Comparison of ENCODE assay signal across 7 cellular contexts in the genomic region with DNA sequence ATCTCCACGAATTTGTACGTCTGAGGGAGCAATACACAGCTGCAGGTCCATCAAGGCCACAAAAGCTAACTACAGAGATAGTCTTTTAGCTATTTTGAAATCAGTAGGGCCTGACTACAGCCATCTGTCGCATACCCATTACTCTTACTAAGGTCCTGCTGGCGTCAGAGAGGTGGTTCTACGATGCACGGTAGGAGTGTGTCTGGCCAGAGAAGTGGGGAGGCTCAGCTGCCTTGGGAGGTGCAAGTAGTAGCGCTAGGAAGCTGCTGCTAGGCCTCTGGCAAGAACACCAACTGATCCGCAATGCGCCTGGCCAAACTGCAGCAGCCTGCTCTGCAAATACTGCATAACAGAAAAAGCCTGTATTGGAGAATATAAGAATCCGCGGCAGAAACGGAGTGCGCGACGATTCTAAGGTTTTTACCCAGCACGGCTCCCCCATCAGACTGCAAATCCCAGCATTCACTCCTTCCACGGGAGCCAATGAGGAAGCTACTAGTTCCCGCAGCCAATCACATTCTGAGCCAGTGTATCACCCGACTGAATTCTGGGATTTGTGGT. TPM values are rescaled to one million over a fixed set of nuclear protein-coding genes. Genes with fewer than 3 reads are reported as not detected.
DNase-seq lines count a peak whose midpoint lies in the region; ATAC-seq, FAIRE-seq and TF ChIP-seq lines count a peak whose summit lies in the region.

No MANE protein-coding gene starts in this region.

- H3K9ac ChIP-seq in GM12878 (ENCODE audit: control insufficient read depth, insufficient read depth, low read length), result peak overlapping the region; percentile 91

- H3K27ac ChIP-seq in GM12878 (ENCODE audit: control insufficient read depth, insufficient read depth) (peak overlapping the region; percentile 96), sigmoid colon (peak overlapping the region; percentile 90 to 99 (median 99))

- CTCF ChIA-PET in GM12878 (lab: Yijun Ruan, JAX), result interaction anchor here (0.9 to 3.7 kb wide), 7 partner anchors 11 to 674 kb away, joined by 3 to 14 read pairs (median 5); no protein-coding TSS in a partner anchor

- SMC1A ChIA-PET in GM12878 (lab: Charles Lee; ENCODE audit: uncharacterized antibody, unreplicated experiment), result interaction anchor here (1.0 to 1.9 kb wide), 8 partner anchors 9 to 107 kb away, joined by 3 to 12 read pairs (median 4); no protein-coding TSS in a partner anchor

- peak; percentile 98 for DNase-seq in NCI-H146 (lab: John Stamatoyannopoulos, UW)
- DNase-seq in T1000 (lab: John Stamatoyannopoulos, UW), result peak; percentile 95
- DNase-seq in GM12878 (ENCODE audit: low read depth, low spot score), result no peak
- peak; percentile 99 for DNase-seq in iPS DF 4.7 (ENCODE audit: extremely low read depth, low spot score)
- peak; percentile 97 for DNase-seq in sigmoid colon

- H3K36me3 ChIP-seq in GM12878 (ENCODE audit: control insufficient read depth in 2 of 2, insufficient read depth in 2 of 2, low read length in 1 of 2) (no peaks in the 10 kb centered on the region), sigmoid colon (no peaks in the 10 kb centered on the region)

- in situ Hi-C loops in GM12878 (cut with MboI), result no loop called here

- WGBS in GM12878 (ENCODE audit: insufficient coverage, insufficient replicate concordance, low lambda C conversion rate, missing lambda C conversion rate), result 14% methylated on average over 19 of the region's 19 CpGs
- WGBS in sigmoid colon, 2 donors, result 2 to 4% methylated on average over 19 of the region's 19 CpGs

- peaks cover 10% of the 10 kb centered on the region for H3K4me1 ChIP-seq in GM12878 (ENCODE audit: control insufficient read depth, insufficient read depth, low read length)
- peaks cover 0 to 42% (median 38%) of the 10 kb centered on the region in 4 donors for H3K4me1 ChIP-seq in sigmoid colon

- TSS peak; percentile 93 for BruUV-seq in GM12878 (replicated peaks; lab: Mats Ljungman, UMichigan)

- H3K4me3 ChIP-seq in GM12878 (peak overlapping the region; percentile 49), sigmoid colon (peak overlapping the region; percentile 33 to 95 (median 80))

- peak; percentile 38 for TF ChIP-seq POLR2A in GM15510 (IDR thresholded peaks at IDR 0.05; ENCODE audit: borderline replicate concordance, extremely low read depth, insufficient read length)
- no peak for TF ChIP-seq POLR2A in GM12878 (IDR thresholded peaks at IDR 0.05; ENCODE audit: low read depth, low read length)
- peak; percentile 3 to 33 for TF ChIP-seq POLR2A in sigmoid colon (IDR thresholded peaks at IDR 0.05)

- ATAC-seq in HG02763 (IDR thresholded peaks at IDR 0.05; ENCODE audit: unreplicated experiment), result peak; percentile 79
- peak; percentile 87 for ATAC-seq in GM12878

- RAD21 ChIA-PET in GM12878 (lab: Charles Lee; ENCODE audit: unreplicated experiment), result interaction anchor here (0.6 to 1.8 kb wide), 9 partner anchors 8 to 1181 kb away, joined by 3 to 16 read pairs (median 4); no protein-coding TSS in a partner anchor

- peaks cover 43% of the 10 kb centered on the region for H3K79me2 ChIP-seq in GM12878 (ENCODE audit: control insufficient read depth, insufficient read depth, low read length)

- TF ChIP-seq CTCF in GM12878 (IDR thresholded peaks at IDR 0.05 in 2 of 3, conservative IDR thresholded peaks at IDR 0.05 in 1 of 3; ENCODE audit: control insufficient read depth in 2 of 3, extremely low read depth in 1 of 3, insufficient read depth in 1 of 3, low read depth in 3 of 3, low read length in 3 of 3) (no peak), sigmoid colon (IDR thresholded peaks at IDR 0.05) (no peak)

- no peak for TF ChIP-seq RAD21 in GM12878 (IDR thresholded peaks at IDR 0.05; ENCODE audit: insufficient read depth, low read depth, low read length)

- intact Hi-C loops in GM12878 (cut with micrococcal nuclease; ENCODE audit: unreplicated experiment) (loop anchor here (2.0 to 5.0 kb wide), 2 partner anchors 106 to 430 kb away; no protein-coding TSS in a partner anchor), sigmoid colon (cut with DNase I) (loop anchor here (10.0 kb wide), 2 partner anchors 386 to 1536 kb away; a partner anchor contains a TSS)

- POLR2A ChIA-PET in GM12878 (lab: Charles Lee), result interaction anchor here (0.5 to 2.6 kb wide), 11 partner anchors 9 to 1541 kb away, joined by 3 to 12 read pairs (median 3); no protein-coding TSS in a partner anchor

- FAIRE-seq in GM12878 (lab: Jason Lieb, UNC), result peak; percentile 98

- no peaks in the 10 kb centered on the region for H4K20me1 ChIP-seq in GM12878 (ENCODE audit: control insufficient read depth, insufficient read depth)

- peak overlapping the region; percentile 83 for H3K4me2 ChIP-seq in GM12878 (ENCODE audit: control insufficient read depth, insufficient read depth)

- H3K27me3 ChIP-seq in GM12878 (replicated peaks in 1 of 2; ENCODE audit: control insufficient read depth in 2 of 2, insufficient read depth in 2 of 2, low read length in 1 of 2) (no peaks in the 10 kb centered on the region), sigmoid colon (no peaks in the 10 kb centered on the region)

- TF ChIP-seq EP300 in GM12878 (IDR thresholded peaks at IDR 0.05; ENCODE audit: borderline replicate concordance in 1 of 2, control insufficient read depth in 1 of 2, low read depth in 2 of 2, low read length in 2 of 2), result no peak
- no peak for TF ChIP-seq EP300 in sigmoid colon (IDR thresholded peaks at IDR 0.05)

- no peaks in the 10 kb centered on the region for H3K9me3 ChIP-seq in GM12878 (replicated peaks; ENCODE audit: control insufficient read depth, insufficient read depth, low read length)
- no peaks in the 10 kb centered on the region for H3K9me3 ChIP-seq in sigmoid colon

- peak overlapping the region; percentile 91 for H2AFZ ChIP-seq in GM12878 (ENCODE audit: control insufficient read depth, low read depth, low read length)

TF ChIP-seq in GM12878, 131 proteins besides CTCF, POLR2A, EP300 and RAD21 (continues in another document):
- TF ChIP-seq, protein P1, sequence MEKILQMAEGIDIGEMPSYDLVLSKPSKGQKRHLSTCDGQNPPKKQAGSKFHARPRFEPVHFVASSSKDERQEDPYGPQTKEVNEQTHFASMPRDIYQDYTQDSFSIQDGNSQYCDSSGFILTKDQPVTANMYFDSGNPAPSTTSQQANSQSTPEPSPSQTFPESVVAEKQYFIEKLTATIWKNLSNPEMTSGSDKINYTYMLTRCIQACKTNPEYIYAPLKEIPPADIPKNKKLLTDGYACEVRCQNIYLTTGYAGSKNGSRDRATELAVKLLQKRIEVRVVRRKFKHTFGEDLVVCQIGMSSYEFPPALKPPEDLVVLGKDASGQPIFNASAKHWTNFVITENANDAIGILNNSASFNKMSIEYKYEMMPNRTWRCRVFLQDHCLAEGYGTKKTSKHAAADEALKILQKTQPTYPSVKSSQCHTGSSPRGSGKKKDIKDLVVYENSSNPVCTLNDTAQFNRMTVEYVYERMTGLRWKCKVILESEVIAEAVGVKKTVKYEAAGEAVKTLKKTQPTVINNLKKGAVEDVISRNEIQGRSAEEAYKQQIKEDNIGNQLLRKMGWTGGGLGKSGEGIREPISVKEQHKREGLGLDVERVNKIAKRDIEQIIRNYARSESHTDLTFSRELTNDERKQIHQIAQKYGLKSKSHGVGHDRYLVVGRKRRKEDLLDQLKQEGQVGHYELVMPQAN (conservative IDR thresholded peaks at IDR 0.05), result peak; percentile 42; the same call in 1 of the 2 replicates
- TF ChIP-seq TARDBP (IDR thresholded peaks at IDR 0.05; ENCODE audit: borderline replicate concordance) (peak; percentile 66; the same call in 1 of the 2 replicates), LARP7 (IDR thresholded peaks at IDR 0.05) (peak; percentile 70; the same call in 1 of the 2 replicates), SIN3A (IDR thresholded peaks at IDR 0.05; ENCODE audit: low read depth, low read length) (peak; percentile 44; the same call in 1 of the 2 replicates), SREBF1 (IDR thresholded peaks at IDR 0.05; ENCODE audit: low read length) (peak; percentile 73)
- TF ChIP-seq, protein P2, sequence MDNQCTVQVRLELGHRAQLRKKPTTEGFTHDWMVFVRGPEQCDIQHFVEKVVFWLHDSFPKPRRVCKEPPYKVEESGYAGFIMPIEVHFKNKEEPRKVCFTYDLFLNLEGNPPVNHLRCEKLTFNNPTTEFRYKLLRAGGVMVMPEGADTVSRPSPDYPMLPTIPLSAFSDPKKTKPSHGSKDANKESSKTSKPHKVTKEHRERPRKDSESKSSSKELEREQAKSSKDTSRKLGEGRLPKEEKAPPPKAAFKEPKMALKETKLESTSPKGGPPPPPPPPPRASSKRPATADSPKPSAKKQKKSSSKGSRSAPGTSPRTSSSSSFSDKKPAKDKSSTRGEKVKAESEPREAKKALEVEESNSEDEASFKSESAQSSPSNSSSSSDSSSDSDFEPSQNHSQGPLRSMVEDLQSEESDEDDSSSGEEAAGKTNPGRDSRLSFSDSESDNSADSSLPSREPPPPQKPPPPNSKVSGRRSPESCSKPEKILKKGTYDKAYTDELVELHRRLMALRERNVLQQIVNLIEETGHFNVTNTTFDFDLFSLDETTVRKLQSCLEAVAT (IDR thresholded peaks at IDR 0.05), result 0 out of 2 replicates have a peak, but pooled peaks have one; percentile 61

RNA-seq across cellular contexts. Expression of a gene that starts 0.7 kb away (rescaled TPM):
- 322 and 341 TPM in 2 replicates for total RNA-seq in GM12878 (2013; cell fraction: nucleolus; rRNA removed)
- total RNA-seq in GM12878 (2014; rRNA removed) (86.9 and 101 TPM in 2 replicates), GM12878 (2014; rRNA removed; fragmentation: Illumina TruSeq; extraction: Trizol) (103 and 105 TPM in 2 replicates), GM12878 (2021) (186 and 203 TPM in 2 replicates), sigmoid colon (10 to 100 TPM; 63.0 to 86.5 (median 77.2) TPM)
- polyA plus RNA-seq in GM12878 (2011; ENCODE audit: low read depth), result 29.9 TPM
- polyA plus RNA-seq in GM12878 (2011; rRNA removed) (165 and 227 TPM in 2 replicates), GM12878 (2014; fragmentation: Illumina TruSeq; extraction: Trizol) (78.1 and 98.5 TPM in 2 replicates), GM12878 (2014; fragmentation: Nextera tagmentation; extraction: Ambion mirVana) (10 to 100 TPM; 34.5 to 44.0 TPM), GM12878 (2014; rRNA removed) (60.1 and 71.3 TPM in 2 replicates), GM12878 (2016; fragmentation: Nextera tagmentation; extraction: Ambion mirVana) (100 to 1,000 TPM; 210 to 213 TPM), sigmoid colon (10 to 100 TPM; 10.2 to 32.4 (median 14.3) TPM)
- 38.9 and 49.3 TPM in 2 replicates for polyA plus RNA-seq in GM12878 (2011; cell fraction: cytosol; rRNA removed)
- polyA plus RNA-seq in GM12878 (2011; cell fraction: nucleus; rRNA removed), result 75.6 and 84.0 TPM in 2 replicates
- polyA plus RNA-seq in GM12878 (2012), result 52.1 and 71.4 TPM in 2 replicates
- polyA minus RNA-seq in GM12878 (2011; rRNA and poly(A)+ RNA removed), result 97.3 and 160 TPM in 2 replicates
- 38.9 and 54.2 TPM in 2 replicates for polyA minus RNA-seq in GM12878 (2011; cell fraction: cytosol; rRNA and poly(A)+ RNA removed)
- polyA minus RNA-seq in GM12878 (2011; cell fraction: nucleus; rRNA and poly(A)+ RNA removed), result 69.6 and 92.5 TPM in 2 replicates
